ENCODE assay signal across 8 cellular contexts in genomic region chr1:236281286-236282158, GRCh38. TPM values are rescaled to one million over a fixed set of nuclear protein-coding genes. Genes with fewer than 3 reads are reported as not detected.
DNase-seq lines count a peak whose midpoint lies in the region; ATAC-seq and TF ChIP-seq lines count a peak whose summit lies in the region.

ERO1B (minus strand) TSS chr1:236281958; CDS start chr1:236281783, 175 bp downstream.

- no peak for TF ChIP-seq CTCF in BE2C (IDR thresholded peaks at IDR 0.05; ENCODE audit: low read depth, low read length)
- TF ChIP-seq CTCF in choroid plexus epithelial cell (conservative IDR thresholded peaks at IDR 0.05; ENCODE audit: low read depth, low read length): no peak

- DNase-seq in BE2C (peak; percentile 97), NCI-H460 (ENCODE audit: extremely low read depth, low read depth) (peak; percentile 97), choroid plexus epithelial cell (ENCODE audit: low read depth) (peak; percentile 96), kidney tubule cell (ENCODE audit: low spot score) (peak; percentile 95)
- peak; percentile 95 to 96 for DNase-seq in activated CD4-positive, alpha-beta T cell treated with anti-CD3 and anti-CD28 coated beads for 24 hours (ENCODE audit: low read depth in 2 of 2)
- peak; percentile 92 to 94 for DNase-seq in stimulated activated CD4-positive, alpha-beta T cell treated with anti-CD3 and anti-CD28 coated beads, Interleukin-1b, Interleukin-23, amount 100 ng/mL, for 1 hour (ENCODE audit: low read depth in 2 of 2)

- H3K9me3 ChIP-seq in BE2C: no peaks in the 10 kb centered on the region

- ATAC-seq in HG03432 (IDR thresholded peaks at IDR 0.05; ENCODE audit: unreplicated experiment): peak; percentile 85

- TF ChIP-seq POLR2A in GM19193 (IDR thresholded peaks at IDR 0.05; ENCODE audit: extremely low read depth, insufficient read depth, insufficient read length): peak; percentile 98

- peaks cover 39% of the 10 kb centered on the region for H3K27me3 ChIP-seq in BE2C

- H3K4me3 ChIP-seq in BE2C (ENCODE audit: low read depth, low read length): peak within 1 kb of the TSS; percentile 75
- H3K4me3 ChIP-seq in choroid plexus epithelial cell (ENCODE audit: low read depth, low read length): peak within 1 kb of the TSS; percentile 93

- H3K36me3 ChIP-seq in BE2C: no peaks in the 10 kb centered on the region

- no peaks in the 10 kb centered on the region for H3K4me1 ChIP-seq in BE2C

RNA-seq across cellular contexts. Expression of gene ERO1B, which starts in this region (rescaled TPM):
- 0.49 TPM for polyA plus RNA-seq in BE2C (2012; ENCODE audit: insufficient read depth, insufficient read length, low read depth)
- total RNA-seq in NCI-H460 (2014; rRNA removed; shearing (Covaris generic)): 11.0 and 16.7 TPM in 2 replicates
- 2.3 and 4.5 TPM in 2 replicates for polyA plus RNA-seq in NCI-H460 (2014; cell fraction: nucleus; rRNA removed)

Comparison
In these comparisons a context has a peak if more than half of its experiments do, and no peak if none do; other contexts are left out.
1. Peak in every context shown above with its lines: DNase-seq, ATAC-seq and H3K4me3 ChIP-seq.